ENCODE assay signal across 8 cellular contexts in the genomic region with DNA sequence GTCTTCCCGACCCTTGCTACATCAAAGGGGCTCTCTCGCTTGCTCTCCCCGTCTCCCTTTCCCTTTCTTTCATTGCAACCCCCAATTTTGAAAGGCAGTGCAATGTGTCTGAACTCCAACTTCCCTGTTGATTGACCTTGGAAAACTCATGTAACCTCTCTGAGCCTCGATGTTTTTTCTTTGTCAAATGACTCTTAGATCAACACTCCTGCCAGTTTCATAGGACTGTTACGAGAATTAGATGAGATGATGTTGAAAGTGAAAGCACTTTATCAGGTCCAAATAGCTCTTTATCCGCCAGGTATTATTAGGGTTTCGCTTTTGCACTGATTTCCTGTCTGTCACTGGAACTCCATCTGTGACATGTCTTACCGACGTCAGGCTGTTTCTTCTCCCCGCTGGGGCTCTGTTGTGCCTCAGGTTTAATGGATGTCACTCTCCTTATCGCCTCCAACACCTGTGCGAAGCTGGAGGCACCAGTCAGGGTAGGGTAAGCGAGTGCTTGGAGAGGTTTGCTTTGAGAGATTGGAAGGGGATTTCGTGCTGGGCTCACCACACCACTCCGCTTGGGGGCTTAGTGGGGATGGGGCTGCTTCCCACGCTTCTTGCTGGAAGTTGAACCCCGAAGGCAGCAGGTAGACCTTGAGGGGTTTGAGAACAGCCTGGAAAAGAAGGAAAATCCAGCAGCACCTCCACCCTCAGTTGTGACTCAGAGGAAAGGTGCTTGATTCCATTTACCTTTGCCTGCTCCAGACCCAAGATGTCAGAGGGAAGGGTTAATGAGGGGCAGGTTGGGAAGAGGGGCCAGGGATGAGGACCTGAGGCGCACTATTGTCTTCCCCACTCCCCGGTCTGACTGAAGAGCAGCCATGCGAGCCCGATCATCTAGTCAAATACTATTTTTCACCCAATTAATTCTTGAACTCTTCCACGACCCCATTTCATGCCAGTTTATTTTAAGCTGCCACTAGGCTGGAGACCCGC. TPM values are rescaled to one million over a fixed set of nuclear protein-coding genes. Genes with fewer than 3 reads are reported as not detected.
A peak's percentile ranks its signal among the peaks of the same experiment; 100 is the strongest.
DNase-seq lines count a peak whose midpoint lies in the region; ATAC-seq lines count a peak whose summit lies in the region.

No MANE protein-coding gene starts in this region.

- DNase-seq in CD8-positive, alpha-beta memory T cell: peak in 2 of 5 donors; percentile 50 to 55
- DNase-seq in activated T-helper 2 cell treated with anti-CD3 and anti-CD28 coated beads, Interferon-gamma antibody, Interleukin-2, Interleukin-4, amounts not matched to agents 10 μg/mL and 5 μg/mL and 100 μg/mL, durations not matched to agents 14 hours and 24 hours and 36 hours (ENCODE audit: low spot score): no peak
- DNase-seq in medulla oblongata (ENCODE audit: extremely low spot score) (no peak), KBM-7 (no peak), sciatic nerve (ENCODE audit: low spot score) (no peak)
- no peak for DNase-seq in stimulated activated CD4-positive, alpha-beta T cell treated with anti-CD3 and anti-CD28 coated beads, Interleukin-4, amount 100 ng/mL, for 1 hour

- intact Hi-C loops in activated T-helper 2 cell treated with anti-CD3 and anti-CD28 coated beads, Interferon-gamma antibody, Interleukin-2, Interleukin-4, amounts not matched to agents 10 μg/mL and 5 μg/mL and 100 μg/mL, durations not matched to agents 14 hours and 24 hours and 36 hours (cut with micrococcal nuclease): no loop called here
- intact Hi-C loops in sciatic nerve (cut with DNase I): no loop called here

- no peaks in the 10 kb centered on the region for H3K36me3 ChIP-seq in CD8-positive, alpha-beta memory T cell (ENCODE audit: insufficient read depth, low read length)
- no peaks in the 10 kb centered on the region for H3K36me3 ChIP-seq in muscle layer of duodenum (ENCODE audit: control insufficient read depth in 1 of 2, insufficient read depth in 2 of 2, low read length in 2 of 2)

- no peaks in the 10 kb centered on the region for H3K36me3 Mint-ChIP-seq in CD8-positive, alpha-beta memory T cell
- peaks cover 54% of the 10 kb centered on the region for H3K36me3 Mint-ChIP-seq in activated T-helper 2 cell treated with anti-CD3 and anti-CD28 coated beads, Interferon-gamma antibody, Interleukin-2, Interleukin-4, amounts not matched to agents 10 μg/mL and 5 μg/mL and 100 μg/mL, durations not matched to agents 14 hours and 24 hours and 36 hours (ENCODE audit: low read depth)

- CTCF ChIA-PET in CD8-positive, alpha-beta memory T cell (lab: Charles Lee): interaction anchor here (0.8 to 3.7 kb wide), 7 partner anchors 8 to 459 kb away, joined by 3 to 21 read pairs (median 3); a partner anchor contains a TSS

- H3K4me3 ChIP-seq in CD8-positive, alpha-beta memory T cell (ENCODE audit: low read length): peak overlapping the region; percentile 53
- H3K4me3 ChIP-seq in muscle layer of duodenum (ENCODE audit: low read depth in 1 of 2, low read length in 2 of 2): peak overlapping the region; percentile 49 to 56

- peaks cover 79 to 85% of the 10 kb centered on the region in 2 donors for H3K27me3 Mint-ChIP-seq in CD8-positive, alpha-beta memory T cell
- H3K27me3 Mint-ChIP-seq in activated T-helper 2 cell treated with anti-CD3 and anti-CD28 coated beads, Interferon-gamma antibody, Interleukin-2, Interleukin-4, amounts not matched to agents 10 μg/mL and 5 μg/mL and 100 μg/mL, durations not matched to agents 14 hours and 24 hours and 36 hours (ENCODE audit: low read depth): peaks cover 51% of the 10 kb centered on the region

- in situ Hi-C loops in KBM-7 (cut with MboI; ENCODE audit: low pct_unique_long_range_greater_than_20kb, low sequenced_read_pairs): loop anchor here (25.0 kb wide), 2 partner anchors 409 to 584 kb away; no protein-coding TSS in a partner anchor

- H3K27me3 ChIP-seq in CD8-positive, alpha-beta memory T cell (ENCODE audit: insufficient read depth, low read length, poor library complexity, severe bottlenecking): peaks cover 65% of the 10 kb centered on the region
- peaks cover 71% of the 10 kb centered on the region for H3K27me3 ChIP-seq in muscle layer of duodenum (ENCODE audit: low read depth, low read length)

- H3K27ac ChIP-seq in CD8-positive, alpha-beta memory T cell (ENCODE audit: low read depth, low read length): no peak overlapping the region
- no peak overlapping the region for H3K27ac ChIP-seq in muscle layer of duodenum (ENCODE audit: low read length)

- H3K9me3 Mint-ChIP-seq in CD8-positive, alpha-beta memory T cell: peaks cover 0 to 8% (median 0%) of the 10 kb centered on the region in 5 donors
- no peaks in the 10 kb centered on the region for H3K9me3 Mint-ChIP-seq in activated T-helper 2 cell treated with anti-CD3 and anti-CD28 coated beads, Interferon-gamma antibody, Interleukin-2, Interleukin-4, amounts not matched to agents 10 μg/mL and 5 μg/mL and 100 μg/mL, durations not matched to agents 14 hours and 24 hours and 36 hours

- H3K4me1 Mint-ChIP-seq in CD8-positive, alpha-beta memory T cell: peaks cover 49 to 76% (median 59%) of the 10 kb centered on the region in 3 donors
- peaks cover 35% of the 10 kb centered on the region for H3K4me1 Mint-ChIP-seq in activated T-helper 2 cell treated with anti-CD3 and anti-CD28 coated beads, Interferon-gamma antibody, Interleukin-2, Interleukin-4, amounts not matched to agents 10 μg/mL and 5 μg/mL and 100 μg/mL, durations not matched to agents 14 hours and 24 hours and 36 hours (ENCODE audit: low read depth)

- peak overlapping the region in 4 of 8 donors; percentile 37 to 85 (median 56) for H3K27ac Mint-ChIP-seq in CD8-positive, alpha-beta memory T cell
- H3K27ac Mint-ChIP-seq in activated T-helper 2 cell treated with anti-CD3 and anti-CD28 coated beads, Interferon-gamma antibody, Interleukin-2, Interleukin-4, amounts not matched to agents 10 μg/mL and 5 μg/mL and 100 μg/mL, durations not matched to agents 14 hours and 24 hours and 36 hours: no peak overlapping the region

- H3K4me3 Mint-ChIP-seq in CD8-positive, alpha-beta memory T cell: peak overlapping the region; percentile 81 to 94 (median 85)
- H3K4me3 Mint-ChIP-seq in activated T-helper 2 cell treated with anti-CD3 and anti-CD28 coated beads, Interferon-gamma antibody, Interleukin-2, Interleukin-4, amounts not matched to agents 10 μg/mL and 5 μg/mL and 100 μg/mL, durations not matched to agents 14 hours and 24 hours and 36 hours (ENCODE audit: low read depth): peak overlapping the region; percentile 60

- no peaks in the 10 kb centered on the region for H3K9me3 ChIP-seq in CD8-positive, alpha-beta memory T cell (ENCODE audit: low read length)
- peaks cover 0 to 9% of the 10 kb centered on the region in 2 donors for H3K9me3 ChIP-seq in muscle layer of duodenum (ENCODE audit: control insufficient read depth in 1 of 2, low read length in 2 of 2)

- peak; percentile 40 for ATAC-seq in HG02678 (IDR thresholded peaks at IDR 0.05; ENCODE audit: unreplicated experiment)
- ATAC-seq in sciatic nerve: no peak

- POLR2A ChIA-PET in CD8-positive, alpha-beta memory T cell (lab: Charles Lee): no interaction called here

- H3K4me1 ChIP-seq in CD8-positive, alpha-beta memory T cell (ENCODE audit: insufficient read depth, low read length): peaks cover 66% of the 10 kb centered on the region
- H3K4me1 ChIP-seq in muscle layer of duodenum (ENCODE audit: control insufficient read depth in 1 of 2, insufficient read depth in 2 of 2, low read length in 2 of 2): peaks cover 15 to 73% of the 10 kb centered on the region in 2 donors

RNA-seq across cellular contexts. Expression of a gene that starts 4.3 kb away (rescaled TPM):
- 1 to 10 TPM in 1 of 2 experiments, under 1 TPM in 1; 0.55 to 1.0 TPM for total RNA-seq in CD8-positive, alpha-beta memory T cell
- not detected for polyA plus RNA-seq in CD8-positive, alpha-beta memory T cell
- 41.4 and 42.0 TPM in 2 replicates for total RNA-seq in activated T-helper 2 cell treated with anti-CD3 and anti-CD28 coated beads, Interferon-gamma antibody, Interleukin-2, Interleukin-4, amounts not matched to agents 10 μg/mL and 5 μg/mL and 100 μg/mL, durations not matched to agents 14 hours and 24 hours and 36 hours
- total RNA-seq in sciatic nerve: 0.36 TPM

RNA-seq across cellular contexts. Expression of a gene that starts 50.8 kb away (rescaled TPM):
- not detected for total RNA-seq in CD8-positive, alpha-beta memory T cell
- polyA plus RNA-seq in CD8-positive, alpha-beta memory T cell: not detected
- not detected in 2 replicates for total RNA-seq in activated T-helper 2 cell treated with anti-CD3 and anti-CD28 coated beads, Interferon-gamma antibody, Interleukin-2, Interleukin-4, amounts not matched to agents 10 μg/mL and 5 μg/mL and 100 μg/mL, durations not matched to agents 14 hours and 24 hours and 36 hours
- 0.85 TPM for total RNA-seq in sciatic nerve

Comparison
In these comparisons a context has a peak if more than half of its experiments do, and no peak if none do; other contexts are left out.
1. RNA of a gene that starts 4.3 kb away (total RNA-seq): 41.4 to 42.0 TPM in activated T-helper 2 cell treated with anti-CD3 and anti-CD28 coated beads, Interferon-gamma antibody, Interleukin-2, Interleukin-4, amounts not matched to agents 10 μg/mL and 5 μg/mL and 100 μg/mL, durations not matched to agents 14 hours and 24 hours and 36 hours; 0.55 to 1.0 TPM in CD8-positive, alpha-beta memory T cell and 0.36 TPM in sciatic nerve (single experiment); every median in the first group is over 10 times any median in the second.